8 cellular contexts compared by ENCODE assay signal in the genomic region with DNA sequence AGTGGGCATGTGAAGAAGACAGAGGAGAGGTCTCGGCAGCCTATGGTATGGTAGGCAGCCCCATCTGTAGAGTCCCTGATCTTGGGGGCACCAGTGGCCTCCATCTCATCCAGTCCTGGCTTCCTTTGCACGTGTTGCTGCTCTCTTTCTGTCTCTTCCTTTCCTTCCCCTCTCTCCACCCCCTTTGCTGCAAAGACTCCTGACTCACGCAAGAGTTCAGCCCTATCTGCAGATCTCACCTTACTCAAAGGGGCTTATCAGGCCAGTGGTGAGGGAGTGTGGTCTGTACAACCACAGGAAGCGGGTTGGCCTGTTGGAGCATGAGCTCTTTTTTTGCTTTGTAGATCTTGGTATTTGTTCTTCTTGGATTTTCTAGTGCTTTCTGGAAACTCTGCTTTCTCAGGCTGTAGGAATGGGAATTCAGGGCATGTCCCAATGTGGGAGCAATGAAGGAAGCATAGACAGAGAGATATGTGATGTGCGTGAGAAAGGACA. TPM values are rescaled to one million over a fixed set of nuclear protein-coding genes. Genes with fewer than 3 reads are reported as not detected.
DNase-seq lines count a peak whose midpoint lies in the region; ATAC-seq lines count a peak whose summit lies in the region.

No MANE protein-coding gene starts in this region.

- H3K4me1 Mint-ChIP-seq in IgD-negative memory B cell = peaks cover 41 to 54% (median 50%) of the 10 kb centered on the region in 3 donors
- peaks cover 38% of the 10 kb centered on the region for H3K4me1 Mint-ChIP-seq in activated T-cell treated with anti-CD3 and anti-CD28 coated beads, Interleukin-2, amount 50 U/mL, for 24 hours (ENCODE audit: low read depth)
- peaks cover 7 to 57% (median 13%) of the 10 kb centered on the region in 7 donors for H3K4me1 Mint-ChIP-seq in naive thymus-derived CD4-positive, alpha-beta T cell

- ATAC-seq in GM18502 (IDR thresholded peaks at IDR 0.05; ENCODE audit: poor library complexity, unreplicated experiment) (peak; percentile 50), GM18519 (IDR thresholded peaks at IDR 0.05; ENCODE audit: low FRiP score, unreplicated experiment) (no peak)
- ATAC-seq in naive thymus-derived CD4-positive, alpha-beta T cell = peak; percentile 88

- CTCF ChIA-PET in naive thymus-derived CD4-positive, alpha-beta T cell (lab: Charles Lee) = interaction anchor here (1.0 kb wide), 1 partner anchor 179 kb away, joined by 3 read pairs; no protein-coding TSS in a partner anchor

- H3K9me3 ChIP-seq in naive thymus-derived CD4-positive, alpha-beta T cell (ENCODE audit: control insufficient read depth in 2 of 3, low read length in 3 of 3) = no peaks in the 10 kb centered on the region

- no peak overlapping the region for H3K4me3 ChIP-seq in naive thymus-derived CD4-positive, alpha-beta T cell (ENCODE audit: low read length)

- H3K4me1 ChIP-seq in naive thymus-derived CD4-positive, alpha-beta T cell (ENCODE audit: control insufficient read depth in 2 of 2, insufficient read depth in 2 of 2, low read length in 2 of 2) = peaks cover 0 to 15% of the 10 kb centered on the region in 2 donors

- H3K4me3 Mint-ChIP-seq in IgD-negative memory B cell = peak overlapping the region in 3 of 4 donors; percentile 4 to 58 (median 50)
- H3K4me3 Mint-ChIP-seq in activated T-cell treated with anti-CD3 and anti-CD28 coated beads, Interleukin-2, amount 50 U/mL, for 24 hours = no peak overlapping the region
- peak overlapping the region in 4 of 10 donors; percentile 22 to 76 (median 46) for H3K4me3 Mint-ChIP-seq in naive thymus-derived CD4-positive, alpha-beta T cell

- H3K27me3 ChIP-seq in naive thymus-derived CD4-positive, alpha-beta T cell (ENCODE audit: control insufficient read depth in 2 of 2, insufficient read depth in 2 of 2, low read length in 2 of 2) = no peaks in the 10 kb centered on the region

- no peak for DNase-seq in activated T-cell treated with anti-CD3 and anti-CD28 coated beads, Interleukin-2, amount 50 U/mL, for 24 hours
- DNase-seq in naive thymus-derived CD4-positive, alpha-beta T cell = peak in 4 of 9 donors; percentile 13 to 73 (median 32)
- DNase-seq in ecto neural progenitor cell (ENCODE audit: low spot score) (no peak), cardiac septum (ENCODE audit: low spot score) (no peak), putamen (ENCODE audit: low spot score) (no peak)

- H3K36me3 ChIP-seq in naive thymus-derived CD4-positive, alpha-beta T cell (ENCODE audit: control insufficient read depth in 2 of 3, insufficient read depth in 3 of 3, low read length in 3 of 3) = no peaks in the 10 kb centered on the region

- peaks cover 2% of the 10 kb centered on the region for H3K27me3 Mint-ChIP-seq in IgD-negative memory B cell
- peaks cover 13% of the 10 kb centered on the region for H3K27me3 Mint-ChIP-seq in activated T-cell treated with anti-CD3 and anti-CD28 coated beads, Interleukin-2, amount 50 U/mL, for 24 hours
- peaks cover 0 to 12% (median 8%) of the 10 kb centered on the region in 5 donors for H3K27me3 Mint-ChIP-seq in naive thymus-derived CD4-positive, alpha-beta T cell

- no peak overlapping the region for H3K27ac ChIP-seq in naive thymus-derived CD4-positive, alpha-beta T cell (ENCODE audit: low read depth, low read length)

- peaks cover 1% of the 10 kb centered on the region for H3K36me3 Mint-ChIP-seq in IgD-negative memory B cell
- H3K36me3 Mint-ChIP-seq in activated T-cell treated with anti-CD3 and anti-CD28 coated beads, Interleukin-2, amount 50 U/mL, for 24 hours (ENCODE audit: low read depth) = no peaks in the 10 kb centered on the region
- H3K36me3 Mint-ChIP-seq in naive thymus-derived CD4-positive, alpha-beta T cell = peaks cover 0 to 10% (median 4%) of the 10 kb centered on the region in 5 donors

- POLR2A ChIA-PET in naive thymus-derived CD4-positive, alpha-beta T cell (lab: Charles Lee) = interaction anchor here (0.7 to 0.9 kb wide), 2 partner anchors 34 to 35 kb away, joined by 3 to 4 read pairs; no protein-coding TSS in a partner anchor

- H3K9me3 Mint-ChIP-seq in IgD-negative memory B cell = no peaks in the 10 kb centered on the region
- no peaks in the 10 kb centered on the region for H3K9me3 Mint-ChIP-seq in activated T-cell treated with anti-CD3 and anti-CD28 coated beads, Interleukin-2, amount 50 U/mL, for 24 hours
- peaks cover 0 to 2% (median 0%) of the 10 kb centered on the region in 11 donors for H3K9me3 Mint-ChIP-seq in naive thymus-derived CD4-positive, alpha-beta T cell

- peak overlapping the region in 2 of 3 donors; percentile 8 to 54 for H3K27ac Mint-ChIP-seq in IgD-negative memory B cell
- H3K27ac Mint-ChIP-seq in activated T-cell treated with anti-CD3 and anti-CD28 coated beads, Interleukin-2, amount 50 U/mL, for 24 hours = peak overlapping the region; percentile 15
- H3K27ac Mint-ChIP-seq in naive thymus-derived CD4-positive, alpha-beta T cell = peak overlapping the region in 3 of 9 donors; percentile 10 to 78 (median 60)

- intact Hi-C loops in naive thymus-derived CD4-positive, alpha-beta T cell (cut with micrococcal nuclease) = loop anchor here in 1 of 2 donors (1.0 to 5.0 kb wide), 2 partner anchors 14 to 74 kb away; no protein-coding TSS in a partner anchor
- intact Hi-C loops in cardiac septum (cut with DNase I) = no loop called here

RNA-seq across cellular contexts. Expression of gene NT5DC4, which starts 14.6 kb away (rescaled TPM):
- polyA plus RNA-seq in IgD-negative memory B cell = not detected
- under 1 TPM in 1 of 5 experiments, not detected in 4; 0.56 TPM for total RNA-seq in naive thymus-derived CD4-positive, alpha-beta T cell
- not detected for polyA plus RNA-seq in naive thymus-derived CD4-positive, alpha-beta T cell
- not detected for total RNA-seq in cardiac septum

RNA-seq across cellular contexts. Expression of gene CKAP2L, which starts 58.2 kb away (rescaled TPM):
- not detected for polyA plus RNA-seq in IgD-negative memory B cell
- 10 to 100 TPM in 1 of 5 experiments, 1 to 10 TPM in 1, under 1 TPM in 1, not detected in 2; 0.69 to 36.2 (median 2.4) TPM for total RNA-seq in naive thymus-derived CD4-positive, alpha-beta T cell
- not detected for polyA plus RNA-seq in naive thymus-derived CD4-positive, alpha-beta T cell
- total RNA-seq in cardiac septum = 0.30 TPM
